10 cellular contexts compared by ENCODE assay signal in the genomic region with DNA sequence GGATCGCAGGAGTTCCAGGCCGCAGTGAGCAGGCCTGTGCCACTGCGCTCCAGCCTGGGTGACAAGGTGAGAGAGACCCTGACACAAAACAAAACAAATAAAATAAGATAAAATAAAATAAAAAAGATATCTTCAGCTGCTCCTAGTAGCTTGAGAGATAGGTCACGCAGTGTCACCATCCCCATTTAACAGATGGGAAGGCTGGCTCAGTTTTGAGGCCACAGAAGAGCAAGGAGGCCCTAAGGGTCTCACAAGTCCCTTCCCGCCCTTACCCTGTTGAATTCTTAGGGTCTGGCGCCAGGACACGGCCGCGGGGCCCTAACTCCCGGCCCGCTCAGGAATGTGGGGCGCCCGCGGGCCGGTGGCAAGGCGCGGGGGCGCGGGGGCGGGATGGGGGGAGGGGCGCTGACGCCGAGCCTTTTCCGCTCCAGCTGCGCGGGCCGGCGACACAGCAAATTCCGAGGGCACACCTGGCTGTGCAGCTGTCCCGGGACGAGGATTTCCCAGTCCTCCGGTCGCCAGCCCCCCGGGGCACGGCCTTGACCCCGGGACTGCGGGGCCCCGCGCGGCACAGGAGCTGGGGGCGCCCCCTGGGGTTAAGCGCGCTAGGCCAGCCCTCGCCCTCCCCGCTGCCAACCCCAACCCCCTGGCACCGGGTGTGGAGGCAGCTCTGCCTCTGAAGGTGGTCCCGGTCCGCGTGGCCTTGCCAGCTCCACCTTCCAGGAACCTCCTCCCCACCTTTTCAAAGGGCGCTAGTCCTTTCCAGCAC. TPM values are rescaled to one million over a fixed set of nuclear protein-coding genes. Genes with fewer than 3 reads are reported as not detected.
DNase-seq lines count a peak whose midpoint lies in the region; ATAC-seq and TF ChIP-seq lines count a peak whose summit lies in the region.
"Had no signal": no experiment of that assay in that cellular context is flagged by ENCODE, and none has a peak within 500 bp of the region (broad histone marks: within the 10 kb centered on the region; RNA-seq: fewer than 3 reads in every experiment).

No MANE protein-coding gene starts in this region.

- DNase-seq in activated T-cell treated with anti-CD3 and anti-CD28 coated beads for 24 hours (ENCODE audit: low read depth), result peak; percentile 7
- DNase-seq in cardiac muscle cell (ENCODE audit: low read depth in 1 of 2, low spot score in 1 of 2), result no peak
- DNase-seq in NCI-H2081 treated with DMSO at 0.1 percent for 48 hours (lab: John Stamatoyannopoulos, UW), result no peak
- DNase-seq: T-helper 1 cell had no signal

- no peaks in the 10 kb centered on the region for H3K27me3 ChIP-seq in cardiac muscle cell

- H3K27ac ChIP-seq in cardiac muscle cell (no peak overlapping the region), skin epidermis (peak overlapping the region in 3 of 21 experiments; percentile 12 to 44 (median 14))
- H3K27ac ChIP-seq: epithelial cell of prostate had no signal

- no peaks in the 10 kb centered on the region for H3K9me3 ChIP-seq in cardiac muscle cell (ENCODE audit: low read depth)

- ATAC-seq in HG02610 (IDR thresholded peaks at IDR 0.05; ENCODE audit: unreplicated experiment) (no peak), HG03442 (IDR thresholded peaks at IDR 0.05; ENCODE audit: unreplicated experiment) (no peak), GM18873 (IDR thresholded peaks at IDR 0.05; ENCODE audit: low FRiP score, unreplicated experiment) (no peak)

- no peaks in the 10 kb centered on the region for H3K36me3 ChIP-seq in cardiac muscle cell

- no peaks in the 10 kb centered on the region for H3K4me1 ChIP-seq in cardiac muscle cell (ENCODE audit: low read depth)

- TF ChIP-seq CTCF in GM12875 (IDR thresholded peaks at IDR 0.05; ENCODE audit: borderline replicate concordance, insufficient read depth, low read depth, low read length), result 0 out of 2 replicates have a peak, but pooled peaks have one; percentile 15
- peak; percentile 10 for TF ChIP-seq CTCF in cardiac muscle cell (IDR thresholded peaks at IDR 0.05; ENCODE audit: low read depth, low read length)

- H3K4me3 ChIP-seq in GM12875 (ENCODE audit: low read depth, low read length) (no peak overlapping the region), cardiac muscle cell (no peak overlapping the region), skin epidermis (peak overlapping the region in 6 of 7 experiments; percentile 17 to 38 (median 22))

RNA-seq across cellular contexts. Expression of gene R3HDML, which starts 10.3 kb away (rescaled TPM):
- total RNA-seq in cardiac muscle cell, result not detected in 2 replicates
- polyA plus RNA-seq in cardiac muscle cell, result not detected in 2 replicates

RNA-seq across cellular contexts. Expression of gene FITM2, which starts 15.6 kb away (rescaled TPM):
- total RNA-seq in cardiac muscle cell, result 11.9 and 15.2 TPM in 2 replicates
- polyA plus RNA-seq in cardiac muscle cell, result 11.6 and 12.9 TPM in 2 replicates

RNA-seq across cellular contexts. Expression of gene HNF4A, which starts 28.9 kb away (rescaled TPM):
- 0.09 TPM in 1 of 2 replicates, not detected in the other for total RNA-seq in cardiac muscle cell
- not detected in 2 replicates for polyA plus RNA-seq in cardiac muscle cell

Comparison
In these comparisons a context has a peak if more than half of its experiments do, and no peak if none do; other contexts are left out.
1. H3K4me3 ChIP-seq: peak in skin epidermis (6 of 7); none in GM12875 (single experiment) and cardiac muscle cell (single experiment).